In genomic region chr17:70190959-70191805, GRCh38 we compare ENCODE assay signal across 18 cellular contexts. TPM values are rescaled to one million over a fixed set of nuclear protein-coding genes. Genes with fewer than 3 reads are reported as not detected.
DNase-seq lines count a peak whose midpoint lies in the region; ATAC-seq, FAIRE-seq and TF ChIP-seq lines count a peak whose summit lies in the region.
"Had no signal": no experiment of that assay in that cellular context is flagged by ENCODE, and none has a peak within 500 bp of the region (broad histone marks: within the 10 kb centered on the region; RNA-seq: fewer than 3 reads in every experiment).

No MANE protein-coding gene starts in this region.

- H3K4me1 ChIP-seq in astrocyte (ENCODE audit: insufficient read depth, low read length) (no peaks in the 10 kb centered on the region), osteoblast (ENCODE audit: insufficient read depth, low read length) (no peaks in the 10 kb centered on the region)
- H3K4me1 ChIP-seq: adrenal gland had no signal

- no peaks in the 10 kb centered on the region for H3K27me3 Mint-ChIP-seq in astrocyte (ENCODE audit: low read depth, unreplicated experiment)
- peaks cover 6% of the 10 kb centered on the region for H3K27me3 Mint-ChIP-seq in activated T-cell treated with anti-CD3 and anti-CD28 coated beads, Interleukin-2, amount 50 U/mL, for 72 hours (ENCODE audit: low read depth)

- no peak for FAIRE-seq in astrocyte (lab: Jason Lieb, UNC)

- H3K4me2 ChIP-seq in astrocyte (ENCODE audit: low read length) (no peak overlapping the region), osteoblast (ENCODE audit: insufficient read depth, low read length) (no peak overlapping the region)
- H3K4me2 ChIP-seq: BLaER1 treated with 17β-estradiol and CSF1 and Interleukin-3, amounts not matched to agents 10 nM and 100 nM had no signal

- peak overlapping the region; percentile 31 for H2AFZ ChIP-seq in astrocyte (ENCODE audit: low read depth, low read length)
- H2AFZ ChIP-seq in osteoblast (ENCODE audit: low read length) = no peak overlapping the region

- ATAC-seq in activated T-cell treated with anti-CD3 and anti-CD28 coated beads, Interleukin-2, amount 50 U/mL, for 72 hours (replicated peaks in 1 of 2) = no peak
- ATAC-seq: WTC11 had no signal

- peaks cover 7% of the 10 kb centered on the region for H3K4me1 Mint-ChIP-seq in astrocyte (ENCODE audit: low read depth, unreplicated experiment)
- H3K4me1 Mint-ChIP-seq in activated T-cell treated with anti-CD3 and anti-CD28 coated beads, Interleukin-2, amount 50 U/mL, for 72 hours (ENCODE audit: low read depth) = no peaks in the 10 kb centered on the region

- no peak overlapping the region for H3K4me3 Mint-ChIP-seq in astrocyte (ENCODE audit: unreplicated experiment)
- no peak overlapping the region for H3K4me3 Mint-ChIP-seq in activated T-cell treated with anti-CD3 and anti-CD28 coated beads, Interleukin-2, amount 50 U/mL, for 72 hours
- H3K4me3 Mint-ChIP-seq: endodermal cell; HFFc6; T-helper 1 cell treated with Interleukin-12 subunit alpha and Interleukin-12 subunit beta and Interleukin-4 antibody, amounts not matched to agents 30 μg/mL and 1 μg/mL, for 36 hours; WTC11 had no signal

- H3K27ac Mint-ChIP-seq in astrocyte (ENCODE audit: unreplicated experiment) = no peak overlapping the region
- H3K27ac Mint-ChIP-seq in activated T-cell treated with anti-CD3 and anti-CD28 coated beads, Interleukin-2, amount 50 U/mL, for 72 hours = no peak overlapping the region
- H3K27ac Mint-ChIP-seq: endodermal cell; HFFc6; T-helper 1 cell treated with Interleukin-12 subunit alpha and Interleukin-12 subunit beta and Interleukin-4 antibody, amounts not matched to agents 30 μg/mL and 1 μg/mL, for 36 hours; WTC11 had no signal

- TF ChIP-seq CTCF in astrocyte (IDR thresholded peaks at IDR 0.05; ENCODE audit: insufficient read depth, low read depth, low read length) (no peak), osteoblast (IDR thresholded peaks at IDR 0.05; ENCODE audit: extremely low read depth, low read depth, low read length) (no peak), GM13977 (IDR thresholded peaks at IDR 0.05; ENCODE audit: extremely low read depth, insufficient read depth, missing control alignments) (no peak)

- no peaks in the 10 kb centered on the region for H3K9me3 Mint-ChIP-seq in astrocyte (ENCODE audit: unreplicated experiment)
- peaks cover 3 to 4% of the 10 kb centered on the region in 2 donors for H3K9me3 Mint-ChIP-seq in activated T-cell treated with anti-CD3 and anti-CD28 coated beads, Interleukin-2, amount 50 U/mL, for 72 hours
- H3K9me3 Mint-ChIP-seq: endodermal cell; T-helper 1 cell treated with Interleukin-12 subunit alpha and Interleukin-12 subunit beta and Interleukin-4 antibody, amounts not matched to agents 30 μg/mL and 1 μg/mL, for 36 hours; WTC11 had no signal

- H3K27ac ChIP-seq in astrocyte (ENCODE audit: low read depth, low read length) (no peak overlapping the region), osteoblast (ENCODE audit: low read depth, low read length) (no peak overlapping the region)
- H3K27ac ChIP-seq: adrenal gland; BLaER1 treated with 17β-estradiol and CSF1 and Interleukin-3, amounts not matched to agents 10 nM and 100 nM had no signal

- no peak overlapping the region for H3K4me3 ChIP-seq in astrocyte (ENCODE audit: insufficient read depth, low read depth, low read length)
- no peak overlapping the region for H3K4me3 ChIP-seq in osteoblast (ENCODE audit: insufficient read depth, low read length)
- H3K4me3 ChIP-seq: adrenal gland; BLaER1 treated with 17β-estradiol and CSF1 and Interleukin-3, amounts not matched to agents 10 nM and 100 nM had no signal

- H3K9me3 ChIP-seq in astrocyte (ENCODE audit: insufficient read depth, low read depth, low read length) (no peaks in the 10 kb centered on the region), osteoblast (ENCODE audit: low read depth, low read length) (no peaks in the 10 kb centered on the region)
- H3K9me3 ChIP-seq: adrenal gland; BLaER1 treated with 17β-estradiol and CSF1 and Interleukin-3, amounts not matched to agents 10 nM and 100 nM had no signal

- in situ Hi-C loops in GM13977 (cut with MboI; ENCODE audit: low pct_unique_long_range_greater_than_20kb, low sequenced_read_pairs, unreplicated experiment) = no loop called here

- H3K27me3 ChIP-seq in astrocyte (ENCODE audit: insufficient read depth, low read length) = no peaks in the 10 kb centered on the region
- no peaks in the 10 kb centered on the region for H3K27me3 ChIP-seq in osteoblast (ENCODE audit: insufficient read depth, low read length)
- H3K27me3 ChIP-seq: adrenal gland; BLaER1 treated with 17β-estradiol and CSF1 and Interleukin-3, amounts not matched to agents 10 nM and 100 nM had no signal

- H4K20me1 ChIP-seq in astrocyte (ENCODE audit: insufficient read depth, low read length) (no peaks in the 10 kb centered on the region), osteoblast (ENCODE audit: insufficient read depth, low read length) (no peaks in the 10 kb centered on the region)
- H4K20me1 ChIP-seq: BLaER1 treated with 17β-estradiol and CSF1 and Interleukin-3, amounts not matched to agents 10 nM and 100 nM had no signal

- H3K79me2 ChIP-seq in astrocyte (ENCODE audit: insufficient read depth, low read length) (no peaks in the 10 kb centered on the region), osteoblast (ENCODE audit: insufficient read depth, low read length) (no peaks in the 10 kb centered on the region)

- DNase-seq in NCI-H1092 treated with DMSO at 0.1 percent for 48 hours (lab: John Stamatoyannopoulos, UW) (peak; percentile 33), NCI-H1092 (lab: John Stamatoyannopoulos, UW) (no peak), NCI-H2029 (lab: John Stamatoyannopoulos, UW) (peak; percentile 69), astrocyte (ENCODE audit: low read depth) (no peak), osteoblast (ENCODE audit: insufficient read length, low spot score, missing footprints) (peak; percentile 52), ecto neural progenitor cell (ENCODE audit: low spot score) (no peak), GM13977 (ENCODE audit: low spot score) (no peak)
- no peak for DNase-seq in activated T-cell treated with anti-CD3 and anti-CD28 coated beads, Interleukin-2, amount 50 U/mL, for 72 hours
- DNase-seq: 8988T; adrenal gland; DND-41; endodermal cell; foreskin melanocyte; HFFc6; NK-92 treated with Interleukin-12 subunit alpha and Interleukin-12 subunit beta, amount 100 ng/mL, for 24 hours had no signal

- no peak overlapping the region for H3K9ac ChIP-seq in astrocyte (ENCODE audit: low read length)
- H3K9ac ChIP-seq: BLaER1 treated with 17β-estradiol and CSF1 and Interleukin-3, amounts not matched to agents 10 nM and 100 nM had no signal

- no peaks in the 10 kb centered on the region for H3K36me3 Mint-ChIP-seq in astrocyte (ENCODE audit: low read depth, unreplicated experiment)
- no peaks in the 10 kb centered on the region for H3K36me3 Mint-ChIP-seq in activated T-cell treated with anti-CD3 and anti-CD28 coated beads, Interleukin-2, amount 50 U/mL, for 72 hours (ENCODE audit: insufficient read depth in 2 of 2)
- H3K36me3 Mint-ChIP-seq: WTC11 had no signal

- H3K36me3 ChIP-seq in astrocyte (ENCODE audit: insufficient read depth, low read length) (no peaks in the 10 kb centered on the region), osteoblast (ENCODE audit: insufficient read depth, low read length) (no peaks in the 10 kb centered on the region)
- H3K36me3 ChIP-seq: adrenal gland; BLaER1 treated with 17β-estradiol and CSF1 and Interleukin-3, amounts not matched to agents 10 nM and 100 nM had no signal

RNA-seq across cellular contexts. Expression of gene KCNJ2, which starts 21.9 kb away (rescaled TPM):
- 5.9 and 10.2 TPM in 2 replicates for total RNA-seq in astrocyte
- total RNA-seq in osteoblast = 5.1 and 13.3 TPM in 2 replicates
- total RNA-seq in activated T-cell treated with anti-CD3 and anti-CD28 coated beads, Interleukin-2, amount 50 U/mL, for 72 hours = not detected

Comparison
In these comparisons a context has a peak if more than half of its experiments do, and no peak if none do; other contexts are left out.
1. DNase-seq: peak in NCI-H1092 treated with DMSO at 0.1 percent for 48 hours (single experiment), NCI-H2029 (single experiment) and osteoblast (single experiment); none in NCI-H1092 (single experiment), astrocyte (single experiment), ecto neural progenitor cell (single experiment), GM13977 (single experiment) and activated T-cell treated with anti-CD3 and anti-CD28 coated beads, Interleukin-2, amount 50 U/mL, for 72 hours (0 of 2).